1 cellular context compared by ENCODE assay signal in genomic region chr3:157354722-157355121, GRCh38.
TF ChIP-seq lines count a peak whose summit lies in the region.

No MANE protein-coding gene starts in this region.

TF ChIP-seq in GM23338, 12 proteins besides CTCF, POLR2A, EP300 and RAD21 (continued from another document):
- no peak for TF ChIP-seq ETS1 (IDR thresholded peaks at IDR 0.05)
- TF ChIP-seq ZNF331 (CRISPR knock-in tag; IDR thresholded peaks at IDR 0.05; ENCODE audit: low read depth): no peak
- TF ChIP-seq NANOG (IDR thresholded peaks at IDR 0.05; ENCODE audit: borderline replicate concordance): no peak
- no peak for TF ChIP-seq EZH2phosphoT487 (IDR thresholded peaks at IDR 0.05; ENCODE audit: unreplicated experiment)
- TF ChIP-seq JUNB (IDR thresholded peaks at IDR 0.05; ENCODE audit: unreplicated experiment): no peak
- TF ChIP-seq POLR2AphosphoS5 (IDR thresholded peaks at IDR 0.05; ENCODE audit: low read depth): no peak
- no peak for TF ChIP-seq EZH2 (IDR thresholded peaks at IDR 0.05; ENCODE audit: low read depth, unreplicated experiment)
- TF ChIP-seq STAT1 (IDR thresholded peaks at IDR 0.05; ENCODE audit: unreplicated experiment): no peak
- no peak for TF ChIP-seq REST (IDR thresholded peaks at IDR 0.05; ENCODE audit: unreplicated experiment)
